In genomic region chr5:52709171-52709925, GRCh38 we compare ENCODE assay signal across 8 cellular contexts.
DNase-seq lines count a peak whose midpoint lies in the region; ATAC-seq and TF ChIP-seq lines count a peak whose summit lies in the region.

No MANE protein-coding gene starts in this region.

- peak overlapping the region; percentile 21 for H3K27ac ChIP-seq in skeletal muscle tissue (ENCODE audit: low read depth, low read length)

- H3K27ac Mint-ChIP-seq in activated CD4-positive, alpha-beta T cell treated with anti-CD3 and anti-CD28 coated beads, Interleukin-2, amount 10 ng/mL, durations not matched to agents 24 days and 14 days, result peak overlapping the region; percentile 25

- H3K4me1 ChIP-seq in skeletal muscle tissue (ENCODE audit: control insufficient read depth in 3 of 3, insufficient read depth in 3 of 3, low read length in 3 of 3), result peaks cover 0 to 6% (median 0%) of the 10 kb centered on the region in 3 donors

- H3K27me3 ChIP-seq in skeletal muscle tissue (ENCODE audit: control insufficient read depth in 3 of 3, insufficient read depth in 3 of 3, low read length in 3 of 3), result no peaks in the 10 kb centered on the region

- intact Hi-C loops in activated CD4-positive, alpha-beta T cell treated with anti-CD3 and anti-CD28 coated beads, Interleukin-2, amount 10 ng/mL, durations not matched to agents 24 days and 14 days (cut with micrococcal nuclease), result loop anchor here (1.0 to 2.0 kb wide), 4 partner anchors 16 to 299 kb away; no protein-coding TSS in a partner anchor

- peak; percentile 78 for ATAC-seq in HG03135 (IDR thresholded peaks at IDR 0.05; ENCODE audit: unreplicated experiment)

- no peaks in the 10 kb centered on the region for H3K9me3 Mint-ChIP-seq in activated CD4-positive, alpha-beta T cell treated with anti-CD3 and anti-CD28 coated beads, Interleukin-2, amount 10 ng/mL, durations not matched to agents 24 days and 14 days

- peaks cover 2% of the 10 kb centered on the region for H3K36me3 Mint-ChIP-seq in activated CD4-positive, alpha-beta T cell treated with anti-CD3 and anti-CD28 coated beads, Interleukin-2, amount 10 ng/mL, durations not matched to agents 24 days and 14 days (ENCODE audit: low read depth)

- H3K4me3 ChIP-seq in astrocyte of the cerebellum (ENCODE audit: low read depth, low read length), result no peak overlapping the region
- no peak overlapping the region for H3K4me3 ChIP-seq in skeletal muscle tissue (ENCODE audit: low read length in 3 of 3)

- no peak for TF ChIP-seq CTCF in astrocyte of the cerebellum (IDR thresholded peaks at IDR 0.05; ENCODE audit: low read depth, low read length, missing control alignments)

- H3K9me3 ChIP-seq in skeletal muscle tissue (ENCODE audit: control insufficient read depth in 3 of 3, low read length in 3 of 3), result no peaks in the 10 kb centered on the region

- in situ Hi-C loops in astrocyte of the cerebellum (cut with HindIII; ENCODE audit: low sequenced_read_pairs) (loop anchor here (10.0 kb wide), 1 partner anchor 65 kb away; no protein-coding TSS in a partner anchor), ACHN (cut with HindIII; ENCODE audit: low pct_ligation_motif_present, low pct_unique_long_range_greater_than_20kb, low sequenced_read_pairs) (no loop called here)

- H3K4me1 Mint-ChIP-seq in activated CD4-positive, alpha-beta T cell treated with anti-CD3 and anti-CD28 coated beads, Interleukin-2, amount 10 ng/mL, durations not matched to agents 24 days and 14 days, result peaks cover 50% of the 10 kb centered on the region

- no peaks in the 10 kb centered on the region for H3K36me3 ChIP-seq in skeletal muscle tissue (ENCODE audit: control insufficient read depth in 3 of 3, insufficient read depth in 3 of 3, low read length in 3 of 3)

- H3K9ac ChIP-seq in skeletal muscle tissue (ENCODE audit: low read depth in 1 of 3, low read length in 3 of 3), result no peak overlapping the region

- peaks cover 2% of the 10 kb centered on the region for H3K27me3 Mint-ChIP-seq in activated CD4-positive, alpha-beta T cell treated with anti-CD3 and anti-CD28 coated beads, Interleukin-2, amount 10 ng/mL, durations not matched to agents 24 days and 14 days

- DNase-seq in activated CD4-positive, alpha-beta T cell treated with anti-CD3 and anti-CD28 coated beads, Interleukin-2, amount 10 ng/mL, durations not matched to agents 24 days and 14 days, result peak; percentile 72
- no peak for DNase-seq in activated CD4-positive, alpha-beta T cell treated with anti-CD3 and anti-CD28 coated beads, Interleukin-2, amount 50 U/mL, for 48 hours
- peak; percentile 40 for DNase-seq in astrocyte of the cerebellum (ENCODE audit: low read depth)
- no peak for DNase-seq in ACHN
- no peak for DNase-seq in stimulated activated naive CD4-positive, alpha-beta T cell (lab: John Stamatoyannopoulos, UW)
- DNase-seq in pons (ENCODE audit: low spot score), result no peak

- peak overlapping the region; percentile 20 for H3K4me3 Mint-ChIP-seq in activated CD4-positive, alpha-beta T cell treated with anti-CD3 and anti-CD28 coated beads, Interleukin-2, amount 10 ng/mL, durations not matched to agents 24 days and 14 days

Comparison
In these comparisons a context has a peak if more than half of its experiments do, and no peak if none do; other contexts are left out.
1. DNase-seq: peak in activated CD4-positive, alpha-beta T cell treated with anti-CD3 and anti-CD28 coated beads, Interleukin-2, amount 10 ng/mL, durations not matched to agents 24 days and 14 days (single experiment) and astrocyte of the cerebellum (single experiment); none in activated CD4-positive, alpha-beta T cell treated with anti-CD3 and anti-CD28 coated beads, Interleukin-2, amount 50 U/mL, for 48 hours (0 of 2), ACHN (single experiment), stimulated activated naive CD4-positive, alpha-beta T cell (0 of 6) and pons (single experiment).